In the genomic region with DNA sequence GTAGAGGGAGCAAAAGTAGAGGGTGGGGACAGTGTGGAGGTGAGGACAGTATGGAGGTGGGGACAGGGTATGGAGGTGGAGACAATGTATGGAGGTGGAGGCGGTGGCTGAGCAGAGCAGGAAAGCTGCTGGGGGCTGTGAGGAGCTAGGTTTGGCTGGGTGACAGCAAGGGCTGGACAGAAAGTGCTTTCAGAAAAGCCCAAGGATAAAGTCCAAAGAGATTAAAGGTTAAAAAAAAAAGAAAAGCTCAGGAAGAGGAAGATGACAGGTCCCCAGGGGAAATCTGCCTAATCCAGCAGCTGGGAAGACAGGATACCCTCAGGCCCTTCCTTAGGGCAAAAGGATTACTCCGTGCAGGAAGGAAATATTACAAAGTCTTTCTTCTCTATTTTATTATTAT, we compare ENCODE assay signal across 20 cellular contexts. TPM values are rescaled to one million over a fixed set of nuclear protein-coding genes. Genes with fewer than 3 reads are reported as not detected.
A peak's percentile ranks its signal among the peaks of the same experiment; 100 is the strongest.
DNase-seq lines count a peak whose midpoint lies in the region; ATAC-seq and TF ChIP-seq lines count a peak whose summit lies in the region.
"Had no signal": no experiment of that assay in that cellular context is flagged by ENCODE, and none has a peak within 500 bp of the region (broad histone marks: within the 10 kb centered on the region; RNA-seq: fewer than 3 reads in every experiment).

No MANE protein-coding gene starts in this region.

- H3K27ac ChIP-seq in right lobe of liver (no peak overlapping the region), transverse colon (peak overlapping the region in 1 of 4 donors; percentile 6)
- H3K27ac ChIP-seq: VCaP had no signal

- in situ Hi-C loops in transverse colon (cut with MboI; ENCODE audit: low pct_ligation_motif_present in 1 of 4, low pct_unique_long_range_greater_than_20kb in 1 of 4, low sequenced_read_pairs in 3 of 4): no loop called here

- H3K9me3 ChIP-seq in right lobe of liver (no peaks in the 10 kb centered on the region), transverse colon (no peaks in the 10 kb centered on the region)
- H3K9me3 ChIP-seq: ascending aorta, gastroesophageal sphincter, uterus had no signal

- H3K36me3 ChIP-seq in right lobe of liver: peaks cover 0 to 6% (median 0%) of the 10 kb centered on the region in 4 donors
- no peaks in the 10 kb centered on the region for H3K36me3 ChIP-seq in transverse colon
- H3K36me3 ChIP-seq: uterus had no signal

- H3K9me3 Mint-ChIP-seq in stimulated activated naive CD8-positive, alpha-beta T cell treated with anti-CD3 and anti-CD28 coated beads, Interleukin-15, amount 100 ng/mL, for 72 hours: no peaks in the 10 kb centered on the region
- H3K9me3 Mint-ChIP-seq in activated T-helper 2 cell treated with anti-CD3 and anti-CD28 coated beads, Interferon-gamma antibody, Interleukin-2, Interleukin-4, amounts not matched to agents 10 μg/mL and 5 μg/mL and 100 μg/mL, durations not matched to agents 14 hours and 24 hours and 36 hours: no peaks in the 10 kb centered on the region
- H3K9me3 Mint-ChIP-seq in chondrocyte (ENCODE audit: low read depth): no peaks in the 10 kb centered on the region
- H3K9me3 Mint-ChIP-seq: GM23338 had no signal

- no peak overlapping the region for H3K4me3 Mint-ChIP-seq in stimulated activated naive CD8-positive, alpha-beta T cell treated with anti-CD3 and anti-CD28 coated beads, Interleukin-15, amount 100 ng/mL, for 72 hours
- H3K4me3 Mint-ChIP-seq in activated T-helper 2 cell treated with anti-CD3 and anti-CD28 coated beads, Interferon-gamma antibody, Interleukin-2, Interleukin-4, amounts not matched to agents 10 μg/mL and 5 μg/mL and 100 μg/mL, durations not matched to agents 14 hours and 24 hours and 36 hours (ENCODE audit: low read depth): no peak overlapping the region
- no peak overlapping the region for H3K4me3 Mint-ChIP-seq in chondrocyte (ENCODE audit: unreplicated experiment)
- H3K4me3 Mint-ChIP-seq: B cell, GM23338 had no signal

- TF ChIP-seq POLR2A in right lobe of liver (IDR thresholded peaks at IDR 0.05): no peak
- TF ChIP-seq POLR2A in transverse colon (IDR thresholded peaks at IDR 0.05): no peak

- TF ChIP-seq EP300 in transverse colon (IDR thresholded peaks at IDR 0.05; ENCODE audit: low read depth): no peak

- intact Hi-C loops in activated T-helper 2 cell treated with anti-CD3 and anti-CD28 coated beads, Interferon-gamma antibody, Interleukin-2, Interleukin-4, amounts not matched to agents 10 μg/mL and 5 μg/mL and 100 μg/mL, durations not matched to agents 14 hours and 24 hours and 36 hours (cut with micrococcal nuclease): no loop called here
- intact Hi-C loops in right lobe of liver (cut with DNase I) (no loop called here), transverse colon (cut with DNase I; ENCODE audit: low total_unique reads) (no loop called here)

- DNase-seq in stimulated activated naive CD8-positive, alpha-beta T cell treated with anti-CD3 and anti-CD28 coated beads, Interleukin-15, amount 100 ng/mL, for 72 hours: no peak
- DNase-seq in stimulated activated naive CD8-positive, alpha-beta T cell treated with anti-CD3 and anti-CD28 coated beads, Interleukin-15, Interleukin-2, amounts not matched to agents 100 U/mL and 50 U/mL, for 24 hours: no peak
- no peak for DNase-seq in activated T-helper 2 cell treated with anti-CD3 and anti-CD28 coated beads, Interferon-gamma antibody, Interleukin-2, Interleukin-4, amounts not matched to agents 10 μg/mL and 5 μg/mL and 100 μg/mL, durations not matched to agents 14 hours and 24 hours and 36 hours (ENCODE audit: low spot score)
- DNase-seq in right lobe of liver (peak in 1 of 3 donors; percentile 52), transverse colon (peak; percentile 61), DMS153 treated with DMSO at 0.1 percent for 48 hours (lab: John Stamatoyannopoulos, UW; ENCODE audit: unreplicated experiment) (no peak), chondrocyte (ENCODE audit: low spot score) (no peak)
- DNase-seq in stimulated activated naive CD4-positive, alpha-beta T cell treated with Interleukin-2 at 50 U/mL for 16 hours (lab: John Stamatoyannopoulos, UW): no peak
- DNase-seq: activated CD8-positive, alpha-beta memory T cell treated with anti-CD3 and anti-CD28 coated beads, Interleukin-2, amount 50 U/mL, for 48 hours; IMR-90; islet precursor cell; NCI-H1105 treated with DMSO at 0.1 percent for 48 hours; NCI-H226; retina; uterus had no signal

- no peak for ATAC-seq in stimulated activated naive CD8-positive, alpha-beta T cell treated with anti-CD3 and anti-CD28 coated beads, Interleukin-15, amount 100 ng/mL, for 72 hours
- no peak for ATAC-seq in stimulated activated naive CD8-positive, alpha-beta T cell treated with anti-CD3 and anti-CD28 coated beads, Interleukin-15, Interleukin-2, amounts not matched to agents 100 U/mL and 50 U/mL, for 24 hours
- peak; percentile 2 to 53 (median 22) for ATAC-seq in right lobe of liver
- ATAC-seq: gastroesophageal sphincter, GM23338 had no signal

- H3K27me3 ChIP-seq in right lobe of liver (no peaks in the 10 kb centered on the region), transverse colon (no peaks in the 10 kb centered on the region)
- H3K27me3 ChIP-seq: ascending aorta, gastroesophageal sphincter, uterus had no signal

- H3K4me1 ChIP-seq in right lobe of liver (peaks cover 0 to 34% (median 7%) of the 10 kb centered on the region in 4 donors), transverse colon (peaks cover 16 to 47% (median 22%) of the 10 kb centered on the region in 4 donors)

- H3K27me3 Mint-ChIP-seq in stimulated activated naive CD8-positive, alpha-beta T cell treated with anti-CD3 and anti-CD28 coated beads, Interleukin-15, amount 100 ng/mL, for 72 hours: no peaks in the 10 kb centered on the region
- no peaks in the 10 kb centered on the region for H3K27me3 Mint-ChIP-seq in activated T-helper 2 cell treated with anti-CD3 and anti-CD28 coated beads, Interferon-gamma antibody, Interleukin-2, Interleukin-4, amounts not matched to agents 10 μg/mL and 5 μg/mL and 100 μg/mL, durations not matched to agents 14 hours and 24 hours and 36 hours (ENCODE audit: low read depth)
- no peaks in the 10 kb centered on the region for H3K27me3 Mint-ChIP-seq in chondrocyte (ENCODE audit: low read depth)
- H3K27me3 Mint-ChIP-seq: B cell had no signal

- peak overlapping the region; percentile 43 to 75 for H3K27ac Mint-ChIP-seq in stimulated activated naive CD8-positive, alpha-beta T cell treated with anti-CD3 and anti-CD28 coated beads, Interleukin-15, amount 100 ng/mL, for 72 hours
- H3K27ac Mint-ChIP-seq in activated T-helper 2 cell treated with anti-CD3 and anti-CD28 coated beads, Interferon-gamma antibody, Interleukin-2, Interleukin-4, amounts not matched to agents 10 μg/mL and 5 μg/mL and 100 μg/mL, durations not matched to agents 14 hours and 24 hours and 36 hours: peak overlapping the region; percentile 1
- no peak overlapping the region for H3K27ac Mint-ChIP-seq in chondrocyte (ENCODE audit: unreplicated experiment)
- H3K27ac Mint-ChIP-seq: B cell, GM23338 had no signal

- WGBS in right lobe of liver (ENCODE audit: insufficient coverage, low coverage, low lambda C conversion rate, missing lambda C conversion rate): 40% methylated on average over 2 of the region's 2 CpGs
- 41 to 53% methylated on average over 2 of the region's 2 CpGs for WGBS in transverse colon (ENCODE audit: low coverage in 1 of 2), 2 donors

- H3K4me1 Mint-ChIP-seq in stimulated activated naive CD8-positive, alpha-beta T cell treated with anti-CD3 and anti-CD28 coated beads, Interleukin-15, amount 100 ng/mL, for 72 hours: peaks cover 99% of the 10 kb centered on the region
- peaks cover 63% of the 10 kb centered on the region for H3K4me1 Mint-ChIP-seq in activated T-helper 2 cell treated with anti-CD3 and anti-CD28 coated beads, Interferon-gamma antibody, Interleukin-2, Interleukin-4, amounts not matched to agents 10 μg/mL and 5 μg/mL and 100 μg/mL, durations not matched to agents 14 hours and 24 hours and 36 hours (ENCODE audit: low read depth)
- peaks cover 22% of the 10 kb centered on the region for H3K4me1 Mint-ChIP-seq in chondrocyte (ENCODE audit: low read depth)

- H3K36me3 Mint-ChIP-seq in activated T-helper 2 cell treated with anti-CD3 and anti-CD28 coated beads, Interferon-gamma antibody, Interleukin-2, Interleukin-4, amounts not matched to agents 10 μg/mL and 5 μg/mL and 100 μg/mL, durations not matched to agents 14 hours and 24 hours and 36 hours (ENCODE audit: low read depth): peaks cover 56% of the 10 kb centered on the region
- H3K36me3 Mint-ChIP-seq in chondrocyte (ENCODE audit: low read depth): no peaks in the 10 kb centered on the region

- H3K4me3 ChIP-seq in right lobe of liver: no peak overlapping the region
- H3K4me3 ChIP-seq in transverse colon: no peak overlapping the region
- H3K4me3 ChIP-seq: ascending aorta, gastroesophageal sphincter, GM23338, uterus had no signal

- TF ChIP-seq CTCF in right lobe of liver (IDR thresholded peaks at IDR 0.05) (no peak), transverse colon (IDR thresholded peaks at IDR 0.05) (no peak), chondrocyte (IDR thresholded peaks at IDR 0.05) (no peak)

RNA-seq across cellular contexts. Expression of gene PFKFB3, which starts 32.1 kb away (rescaled TPM):
- total RNA-seq in activated T-helper 2 cell treated with anti-CD3 and anti-CD28 coated beads, Interferon-gamma antibody, Interleukin-2, Interleukin-4, amounts not matched to agents 10 μg/mL and 5 μg/mL and 100 μg/mL, durations not matched to agents 14 hours and 24 hours and 36 hours: 124 and 126 TPM in 2 replicates
- total RNA-seq in right lobe of liver: 10 to 100 TPM in 4 of 6 experiments, 1 to 10 TPM in 2; 6.8 to 57.8 (median 20.8) TPM
- 10 to 100 TPM; 16.9 to 29.9 (median 20.2) TPM for total RNA-seq in transverse colon
- 40.3 to 46.5 TPM (median 41.6 TPM) in 3 replicates for total RNA-seq in chondrocyte

Comparison
In these comparisons a context has a peak if more than half of its experiments do, and no peak if none do; other contexts are left out.
1. ATAC-seq: peak in right lobe of liver (4 of 4); none in stimulated activated naive CD8-positive, alpha-beta T cell treated with anti-CD3 and anti-CD28 coated beads, Interleukin-15, amount 100 ng/mL, for 72 hours (single experiment) and stimulated activated naive CD8-positive, alpha-beta T cell treated with anti-CD3 and anti-CD28 coated beads, Interleukin-15, Interleukin-2, amounts not matched to agents 100 U/mL and 50 U/mL, for 24 hours (single experiment).